ENCODE assay signal across 1 cellular context in genomic region chr1:167553136-167554027, GRCh38.
TF ChIP-seq lines count a peak whose summit lies in the region.

Gene CREG1 (minus strand): TSS chr1:167553762.

TF ChIP-seq in HEK293, 187 proteins besides CTCF, POLR2A, EP300 and RAD21 (continued from another document and continues in another):
- TF ChIP-seq ZNF518A (tag by site-specific recombination; conservative IDR thresholded peaks at IDR 0.05; ENCODE audit: low read depth) = no peak
- TF ChIP-seq ZNF510 (tag by site-specific recombination; IDR thresholded peaks at IDR 0.05; ENCODE audit: insufficient replicate concordance) = no peak
- TF ChIP-seq ZNF677 (tag by site-specific recombination; IDR thresholded peaks at IDR 0.05) = peak; percentile 71
- TF ChIP-seq ZNF747 (tag by site-specific recombination; IDR thresholded peaks at IDR 0.05) = no peak
- no peak for TF ChIP-seq MYNN (tag by site-specific recombination; IDR thresholded peaks at IDR 0.05; ENCODE audit: borderline replicate concordance)
- TF ChIP-seq ZNF558 (tag by site-specific recombination; IDR thresholded peaks at IDR 0.05) = no peak
- TF ChIP-seq ZNF561 (tag by site-specific recombination; IDR thresholded peaks at IDR 0.05; ENCODE audit: borderline replicate concordance) = peak; percentile 43; the same call in 1 of the 2 replicates
- TF ChIP-seq GLI2 (tag by site-specific recombination; IDR thresholded peaks at IDR 0.05; ENCODE audit: borderline replicate concordance, low read depth) = no peak
- TF ChIP-seq TCF7L2 (IDR thresholded peaks at IDR 0.05; ENCODE audit: borderline replicate concordance, low read depth, low read length) = no peak
- TF ChIP-seq ZNF560 (tag by site-specific recombination; IDR thresholded peaks at IDR 0.05; ENCODE audit: borderline replicate concordance) = no peak
- TF ChIP-seq ZNF768 (tag by site-specific recombination; IDR thresholded peaks at IDR 0.05) = no peak
- peak; percentile 64; the same call in 1 of the 2 replicates for TF ChIP-seq PBX3 (CRISPR knock-in tag; IDR thresholded peaks at IDR 0.05)
- TF ChIP-seq ZNF423 (tag by site-specific recombination; IDR thresholded peaks at IDR 0.05) = no peak
- no peak for TF ChIP-seq ZNF398 (tag by site-specific recombination; IDR thresholded peaks at IDR 0.05)
- no peak for TF ChIP-seq SCRT1 (tag by site-specific recombination; IDR thresholded peaks at IDR 0.05; ENCODE audit: borderline replicate concordance)
- TF ChIP-seq PATZ1 (tag by site-specific recombination; IDR thresholded peaks at IDR 0.05) = peak; percentile 44; the same call in 1 of the 2 replicates
- no peak for TF ChIP-seq ZNF433 (tag by site-specific recombination; IDR thresholded peaks at IDR 0.05; ENCODE audit: low read depth)
- no peak for TF ChIP-seq WT1 (tag by site-specific recombination; IDR thresholded peaks at IDR 0.05)
- peak; percentile 86 for TF ChIP-seq SCRT2 (tag by site-specific recombination; IDR thresholded peaks at IDR 0.05)
- no peak for TF ChIP-seq ZNF514 (tag by site-specific recombination; IDR thresholded peaks at IDR 0.05)
- TF ChIP-seq ZNF366 (tag by site-specific recombination; conservative IDR thresholded peaks at IDR 0.05) = no peak
- no peak for TF ChIP-seq ZNF274 (IDR thresholded peaks at IDR 0.05; ENCODE audit: low read length)
- TF ChIP-seq ZNF274 (tag by site-specific recombination; IDR thresholded peaks at IDR 0.05; ENCODE audit: borderline replicate concordance) = no peak
- peak; percentile 79 for TF ChIP-seq ZNF692 (tag by site-specific recombination; IDR thresholded peaks at IDR 0.05)
- no peak for TF ChIP-seq ZNF571 (tag by site-specific recombination; IDR thresholded peaks at IDR 0.05)
- peak; percentile 91 for TF ChIP-seq IKZF3 (tag by site-specific recombination; IDR thresholded peaks at IDR 0.05)
- TF ChIP-seq ZBTB11 (tag by site-specific recombination; conservative IDR thresholded peaks at IDR 0.05; ENCODE audit: low read depth) = no peak
- TF ChIP-seq ZNF529 (tag by site-specific recombination; IDR thresholded peaks at IDR 0.05; ENCODE audit: insufficient replicate concordance) = no peak
- TF ChIP-seq ZNF18 (tag by site-specific recombination; IDR thresholded peaks at IDR 0.05) = no peak
- TF ChIP-seq ZNF792 (tag by site-specific recombination; IDR thresholded peaks at IDR 0.05) = peak; percentile 15; the same call in 1 of the 2 replicates
- TF ChIP-seq ZNF248 (tag by site-specific recombination; IDR thresholded peaks at IDR 0.05) = no peak
- TF ChIP-seq KLF8 (tag by site-specific recombination; IDR thresholded peaks at IDR 0.05) = 0 out of 2 replicates have a peak, but pooled peaks have one; percentile 16
- no peak for TF ChIP-seq ZBTB48 (tag by site-specific recombination; IDR thresholded peaks at IDR 0.05)
- TF ChIP-seq ZNF239 (tag by site-specific recombination; IDR thresholded peaks at IDR 0.05) = no peak
- no peak for TF ChIP-seq ZNF391 (tag by site-specific recombination; IDR thresholded peaks at IDR 0.05; ENCODE audit: borderline replicate concordance, low read depth)
- TF ChIP-seq ZFHX2 (tag by site-specific recombination; conservative IDR thresholded peaks at IDR 0.05) = peak; percentile 81
- 0 out of 2 replicates have a peak, but pooled peaks have one; percentile 8 for TF ChIP-seq ZBTB44 (tag by site-specific recombination; IDR thresholded peaks at IDR 0.05)
- peak; percentile 67; the same call in 1 of the 2 replicates for TF ChIP-seq YY1 (tag by site-specific recombination; IDR thresholded peaks at IDR 0.05)
- no peak for TF ChIP-seq SP7 (tag by site-specific recombination; IDR thresholded peaks at IDR 0.05)
- TF ChIP-seq ZNF621 (tag by site-specific recombination; IDR thresholded peaks at IDR 0.05) = no peak
- no peak for TF ChIP-seq ZFP37 (tag by site-specific recombination; IDR thresholded peaks at IDR 0.05)
- TF ChIP-seq KLF1 (tag by site-specific recombination; IDR thresholded peaks at IDR 0.05) = no peak
- TF ChIP-seq ZNF10 (tag by site-specific recombination; IDR thresholded peaks at IDR 0.05) = no peak
- peak; percentile 95 for TF ChIP-seq SP2 (tag by site-specific recombination; IDR thresholded peaks at IDR 0.05)
- TF ChIP-seq ZNF670 (tag by site-specific recombination; IDR thresholded peaks at IDR 0.05; ENCODE audit: low read depth) = no peak
- TF ChIP-seq ZBTB8A (tag by site-specific recombination; IDR thresholded peaks at IDR 0.05) = peak; percentile 58
- TF ChIP-seq ZNF623 (tag by site-specific recombination; IDR thresholded peaks at IDR 0.05) = no peak
